Comparison of ENCODE assay signal across 13 cellular contexts in the genomic region with DNA sequence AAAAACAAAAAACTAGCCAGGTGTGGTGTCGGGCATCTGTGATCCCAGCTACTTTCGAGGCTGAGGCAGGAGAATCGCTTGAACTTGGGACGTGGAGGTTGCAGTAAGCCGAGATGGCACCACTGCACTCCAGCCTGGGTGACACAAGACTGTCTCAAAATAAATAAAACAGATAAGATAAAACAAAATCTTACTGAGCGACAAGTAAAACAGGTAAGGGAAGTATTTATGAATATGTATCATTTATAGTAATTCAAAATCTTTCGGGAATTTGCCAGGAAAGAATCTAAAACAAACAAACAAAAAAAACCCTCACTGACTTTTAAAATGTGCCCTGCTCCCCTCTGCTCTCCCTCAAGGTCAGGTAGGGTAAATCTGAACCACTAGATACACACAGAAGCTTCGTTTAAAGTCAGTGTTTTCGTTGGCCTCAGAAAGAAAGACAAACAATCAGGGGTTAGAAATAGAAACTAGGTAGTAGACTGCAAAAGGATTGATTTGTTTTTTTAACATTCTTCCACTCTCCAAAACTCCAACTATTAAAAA. TPM values are rescaled to one million over a fixed set of nuclear protein-coding genes. Genes with fewer than 3 reads are reported as not detected.
DNase-seq lines count a peak whose midpoint lies in the region; ATAC-seq and TF ChIP-seq lines count a peak whose summit lies in the region.
"Had no signal": no experiment of that assay in that cellular context is flagged by ENCODE, and none has a peak within 500 bp of the region (broad histone marks: within the 10 kb centered on the region; RNA-seq: fewer than 3 reads in every experiment).

No MANE protein-coding gene starts in this region.

- no peak for ATAC-seq in Right ventricle myocardium superior (ENCODE audit: poor library complexity)
- ATAC-seq in stimulated activated naive CD8-positive, alpha-beta T cell treated with anti-CD3 and anti-CD28 coated beads, Interleukin-15, amount 100 ng/mL, for 72 hours, result no peak
- ATAC-seq in HG02852 (IDR thresholded peaks at IDR 0.05; ENCODE audit: unreplicated experiment), result no peak

- no peak overlapping the region for H3K27ac Mint-ChIP-seq in endothelial cell (ENCODE audit: unreplicated experiment)
- no peak overlapping the region for H3K27ac Mint-ChIP-seq in stimulated activated naive CD8-positive, alpha-beta T cell treated with anti-CD3 and anti-CD28 coated beads, Interleukin-15, amount 100 ng/mL, for 72 hours
- H3K27ac Mint-ChIP-seq: dendritic cell treated with granulocyte-macrophage colony-stimulating factor and Interleukin-4, amounts not matched to agents 40 ng/mL and 50 ng/mL, for 4 days had no signal

- H3K36me3 Mint-ChIP-seq in endothelial cell (ENCODE audit: low read depth, unreplicated experiment), result peaks cover 9% of the 10 kb centered on the region

- intact Hi-C loops in Right ventricle myocardium superior (cut with DNase I), result no loop called here

- peaks cover 14% of the 10 kb centered on the region for H3K4me1 ChIP-seq in cardiac muscle cell (ENCODE audit: low read depth)

- DNase-seq in cardiac muscle cell (ENCODE audit: low read depth in 1 of 2, low spot score in 1 of 2), result no peak
- DNase-seq in Right ventricle myocardium superior, result no peak
- no peak for DNase-seq in SK-N-MC (ENCODE audit: low read depth, low spot score)
- no peak for DNase-seq in endothelial cell (ENCODE audit: low spot score)
- DNase-seq in stimulated activated naive CD8-positive, alpha-beta T cell treated with anti-CD3 and anti-CD28 coated beads, Interleukin-15, amount 100 ng/mL, for 72 hours, result no peak
- no peak for DNase-seq in SIG-M5 (lab: John Stamatoyannopoulos, UW)
- DNase-seq in medulla oblongata (ENCODE audit: extremely low spot score), result no peak
- DNase-seq: NCI-H82, spleen, T1000 had no signal

- H3K4me3 Mint-ChIP-seq in endothelial cell (ENCODE audit: unreplicated experiment), result peak overlapping the region; percentile 99
- H3K4me3 Mint-ChIP-seq in stimulated activated naive CD8-positive, alpha-beta T cell treated with anti-CD3 and anti-CD28 coated beads, Interleukin-15, amount 100 ng/mL, for 72 hours, result peak overlapping the region; percentile 38 to 90

- TF ChIP-seq CTCF in cardiac muscle cell (IDR thresholded peaks at IDR 0.05; ENCODE audit: low read depth, low read length) (no peak), endothelial cell (IDR thresholded peaks at IDR 0.05; ENCODE audit: unreplicated experiment) (no peak)

- peaks cover 15% of the 10 kb centered on the region for H3K27me3 Mint-ChIP-seq in endothelial cell (ENCODE audit: unreplicated experiment)
- H3K27me3 Mint-ChIP-seq in stimulated activated naive CD8-positive, alpha-beta T cell treated with anti-CD3 and anti-CD28 coated beads, Interleukin-15, amount 100 ng/mL, for 72 hours, result no peaks in the 10 kb centered on the region
- H3K27me3 Mint-ChIP-seq: dendritic cell treated with granulocyte-macrophage colony-stimulating factor and Interleukin-4, amounts not matched to agents 40 ng/mL and 50 ng/mL, for 4 days had no signal

- H3K9me3 ChIP-seq in cardiac muscle cell (ENCODE audit: low read depth), result no peaks in the 10 kb centered on the region
- no peaks in the 10 kb centered on the region for H3K9me3 ChIP-seq in SK-N-MC (ENCODE audit: low read depth, low read length)
- H3K9me3 ChIP-seq: spleen had no signal

- H3K27me3 ChIP-seq in cardiac muscle cell, result no peaks in the 10 kb centered on the region
- H3K27me3 ChIP-seq: spleen had no signal

- H3K36me3 ChIP-seq in cardiac muscle cell (peaks cover 5% of the 10 kb centered on the region), SK-N-MC (ENCODE audit: insufficient read depth, low read length) (peaks cover 10% of the 10 kb centered on the region)

- peaks cover 20% of the 10 kb centered on the region for H3K4me1 Mint-ChIP-seq in endothelial cell (ENCODE audit: unreplicated experiment)
- peaks cover 33% of the 10 kb centered on the region for H3K4me1 Mint-ChIP-seq in stimulated activated naive CD8-positive, alpha-beta T cell treated with anti-CD3 and anti-CD28 coated beads, Interleukin-15, amount 100 ng/mL, for 72 hours

- H3K9ac ChIP-seq in SK-N-MC (ENCODE audit: insufficient read length), result peak overlapping the region; percentile 63

- H3K9me3 Mint-ChIP-seq in endothelial cell (ENCODE audit: unreplicated experiment), result no peaks in the 10 kb centered on the region
- H3K9me3 Mint-ChIP-seq in stimulated activated naive CD8-positive, alpha-beta T cell treated with anti-CD3 and anti-CD28 coated beads, Interleukin-15, amount 100 ng/mL, for 72 hours, result no peaks in the 10 kb centered on the region
- H3K9me3 Mint-ChIP-seq: dendritic cell treated with granulocyte-macrophage colony-stimulating factor and Interleukin-4, amounts not matched to agents 40 ng/mL and 50 ng/mL, for 4 days had no signal

- H3K4me3 ChIP-seq in cardiac muscle cell, result no peak overlapping the region
- H3K4me3 ChIP-seq in SK-N-MC, result peak overlapping the region; percentile 47

- peak overlapping the region; percentile 53 for H3K27ac ChIP-seq in cardiac muscle cell
- peak overlapping the region; percentile 78 for H3K27ac ChIP-seq in SK-N-MC
- H3K27ac ChIP-seq: C4-2B, spleen had no signal

RNA-seq across cellular contexts. Expression of a gene that starts 2.1 kb away (rescaled TPM):
- 59.5 and 63.5 TPM in 2 replicates for total RNA-seq in cardiac muscle cell
- polyA plus RNA-seq in cardiac muscle cell, result 80.4 and 114 TPM in 2 replicates
- total RNA-seq in Right ventricle myocardium superior, result 31.9 TPM
- total RNA-seq in endothelial cell (ENCODE audit: unreplicated experiment), result 136 TPM

RNA-seq across cellular contexts. Expression of a gene that starts 32.8 kb away (rescaled TPM):
- total RNA-seq in cardiac muscle cell (19.4 and 24.3 TPM in 2 replicates), Right ventricle myocardium superior (2.0 TPM), endothelial cell (ENCODE audit: unreplicated experiment) (15.4 TPM)
- polyA plus RNA-seq in cardiac muscle cell, result 14.3 and 18.7 TPM in 2 replicates

RNA-seq across cellular contexts. Expression of a gene that starts 43.5 kb away (rescaled TPM):
- 6.4 and 6.8 TPM in 2 replicates for total RNA-seq in cardiac muscle cell
- polyA plus RNA-seq in cardiac muscle cell, result 2.2 and 5.0 TPM in 2 replicates
- total RNA-seq in Right ventricle myocardium superior, result 2.6 TPM
- 15.0 TPM for total RNA-seq in endothelial cell (ENCODE audit: unreplicated experiment)
